In genomic region chr22:23773247-23774113, GRCh38 we compare ENCODE assay signal across 1 cellular context.
TF ChIP-seq lines count a peak whose summit lies in the region.

No MANE protein-coding gene starts in this region.

TF ChIP-seq in HepG2, 621 proteins besides CTCF, POLR2A, EP300 and RAD21 (continued from another document and continues in another):
- TF ChIP-seq ARID4A (CRISPR knock-in tag; IDR thresholded peaks at IDR 0.05; ENCODE audit: borderline replicate concordance) (no peak), NFIC (IDR thresholded peaks at IDR 0.05; ENCODE audit: low read length) (no peak), TCF7 (IDR thresholded peaks at IDR 0.05; ENCODE audit: low read depth) (no peak), SKIL (CRISPR knock-in tag; IDR thresholded peaks at IDR 0.05; ENCODE audit: borderline replicate concordance) (no peak), ZNF263 (CRISPR knock-in tag; IDR thresholded peaks at IDR 0.05) (no peak), HNRNPH1 (optimal IDR thresholded peaks at IDR 0.05; ENCODE audit: low read depth, low read length) (no peak), TFAP4 (IDR thresholded peaks at IDR 0.05; ENCODE audit: borderline replicate concordance, low read depth) (no peak), SP4 (CRISPR knock-in tag; IDR thresholded peaks at IDR 0.05) (0 out of 2 replicates have a peak, but pooled peaks have one; percentile 25), ZNF138 (CRISPR knock-in tag; IDR thresholded peaks at IDR 0.05; ENCODE audit: low read depth) (no peak), ZFX (CRISPR knock-in tag; IDR thresholded peaks at IDR 0.05; ENCODE audit: low read depth) (peak; percentile 53), ZGPAT (CRISPR knock-in tag; IDR thresholded peaks at IDR 0.05) (no peak), PREB (CRISPR knock-in tag; IDR thresholded peaks at IDR 0.05) (no peak), HNRNPK (IDR thresholded peaks at IDR 0.05; ENCODE audit: low read depth, low read length, poor library complexity, severe bottlenecking) (no peak), ZNF329 (CRISPR knock-in tag; IDR thresholded peaks at IDR 0.05; ENCODE audit: low read depth) (no peak), KDM1A (CRISPR knock-in tag; IDR thresholded peaks at IDR 0.05) (no peak), JUN (CRISPR knock-in tag; IDR thresholded peaks at IDR 0.05) (no peak), FOXK2 (IDR thresholded peaks at IDR 0.05) (no peak), ZNF280B (CRISPR knock-in tag; IDR thresholded peaks at IDR 0.05; ENCODE audit: borderline replicate concordance) (no peak), ELF4 (CRISPR knock-in tag; IDR thresholded peaks at IDR 0.05; ENCODE audit: borderline replicate concordance) (no peak), ZNF552 (CRISPR knock-in tag; IDR thresholded peaks at IDR 0.05; ENCODE audit: borderline replicate concordance) (no peak), MLX (CRISPR knock-in tag; IDR thresholded peaks at IDR 0.05) (no peak), ZNF678 (CRISPR knock-in tag; IDR thresholded peaks at IDR 0.05) (no peak), CREBL2 (CRISPR knock-in tag; IDR thresholded peaks at IDR 0.05; ENCODE audit: borderline replicate concordance) (no peak), TEAD3 (CRISPR knock-in tag; optimal IDR thresholded peaks at IDR 0.05; ENCODE audit: borderline replicate concordance) (no peak), ARID3A (IDR thresholded peaks at IDR 0.05; ENCODE audit: low read depth, low read length) (no peak), ZFP91 (CRISPR knock-in tag; IDR thresholded peaks at IDR 0.05; ENCODE audit: borderline replicate concordance) (peak; percentile 15; the same call in 1 of the 2 replicates), ZNF747 (CRISPR knock-in tag; IDR thresholded peaks at IDR 0.05; ENCODE audit: borderline replicate concordance) (no peak), ZNF235 (CRISPR knock-in tag; IDR thresholded peaks at IDR 0.05; ENCODE audit: borderline replicate concordance) (no peak), ZSCAN31 (CRISPR knock-in tag; IDR thresholded peaks at IDR 0.05; ENCODE audit: low read depth) (peak; percentile 45; the same call in 1 of the 2 replicates), ZBTB43 (CRISPR knock-in tag; conservative IDR thresholded peaks at IDR 0.05) (no peak), NKX3-1 (CRISPR knock-in tag; IDR thresholded peaks at IDR 0.05) (no peak), ZNF589 (CRISPR knock-in tag; conservative IDR thresholded peaks at IDR 0.05) (no peak), MXD3 (CRISPR knock-in tag; IDR thresholded peaks at IDR 0.05) (0 out of 2 replicates have a peak, but pooled peaks have one; percentile 7), FOXM1 (CRISPR knock-in tag; IDR thresholded peaks at IDR 0.05) (no peak), PCBP2 (optimal IDR thresholded peaks at IDR 0.05; ENCODE audit: low read depth, low read length, poor library complexity, severe bottlenecking) (no peak), ZNF770 (CRISPR knock-in tag; IDR thresholded peaks at IDR 0.05) (no peak), GABPB1 (CRISPR knock-in tag; IDR thresholded peaks at IDR 0.05) (0 out of 2 replicates have a peak, but pooled peaks have one; percentile 8), ZEB1 (IDR thresholded peaks at IDR 0.05; ENCODE audit: insufficient replicate concordance, low read depth) (peak; percentile 69), ZNF737 (CRISPR knock-in tag; IDR thresholded peaks at IDR 0.05; ENCODE audit: borderline replicate concordance) (0 out of 2 replicates have a peak, but pooled peaks have one; percentile 64), ZNF383 (CRISPR knock-in tag; IDR thresholded peaks at IDR 0.05; ENCODE audit: borderline replicate concordance) (no peak), ZNF431 (CRISPR knock-in tag; IDR thresholded peaks at IDR 0.05; ENCODE audit: borderline replicate concordance, low read depth) (no peak), ZNF546 (CRISPR knock-in tag; conservative IDR thresholded peaks at IDR 0.05) (no peak)
